14 cellular contexts compared by ENCODE assay signal in genomic region chr16:86337138-86337537, GRCh38.
DNase-seq lines count a peak whose midpoint lies in the region; ATAC-seq and TF ChIP-seq lines count a peak whose summit lies in the region.
"Had no signal": no experiment of that assay in that cellular context is flagged by ENCODE, and none has a peak within 500 bp of the region (broad histone marks: within the 10 kb centered on the region; RNA-seq: fewer than 3 reads in every experiment).

No MANE protein-coding gene starts in this region.

- H2BK120ac ChIP-seq in H9 (ENCODE audit: low read depth, low read length, poor library complexity, severe bottlenecking), result no peak overlapping the region
- no peak overlapping the region for H2BK120ac ChIP-seq in mesenchymal stem cell (ENCODE audit: low read depth, low read length)

- no CpG with 5 or more reads among the region's 18 CpGs for WGBS in H9 (ENCODE audit: extremely low coverage, insufficient read length, low lambda C conversion rate)
- WGBS in mesenchymal stem cell, result 87% methylated on average over 17 of the region's 18 CpGs
- WGBS in right cardiac atrium, result 85% methylated on average over 18 of the region's 18 CpGs

- H2BK12ac ChIP-seq in H9 (ENCODE audit: insufficient read length, low read depth, low read length), result no peak overlapping the region
- peak overlapping the region; percentile 33 to 61 for H2BK12ac ChIP-seq in mesenchymal stem cell (ENCODE audit: low read length in 2 of 2)

- H3K36me3 ChIP-seq in mesenchymal stem cell (ENCODE audit: control insufficient read depth in 1 of 2, insufficient read depth in 2 of 2, low read depth in 1 of 2, low read length in 2 of 2), result no peaks in the 10 kb centered on the region

- no peaks in the 10 kb centered on the region for H3K79me2 ChIP-seq in H9 (ENCODE audit: insufficient read depth, low read length)

- H2AFZ ChIP-seq in H9 (ENCODE audit: low read length) (no peak overlapping the region), mesenchymal stem cell (ENCODE audit: low read depth, low read length) (no peak overlapping the region)

- H2AK5ac ChIP-seq in H9 (ENCODE audit: insufficient read length, low read length) (no peak overlapping the region), mesenchymal stem cell (ENCODE audit: low read length, severe bottlenecking) (no peak overlapping the region)

- H3K9me3 ChIP-seq in H9 (ENCODE audit: control insufficient read depth, low read depth, low read length), result no peaks in the 10 kb centered on the region
- no peaks in the 10 kb centered on the region for H3K9me3 ChIP-seq in mesenchymal stem cell (ENCODE audit: control insufficient read depth, low read length)
- no peaks in the 10 kb centered on the region for H3K9me3 ChIP-seq in right cardiac atrium (ENCODE audit: control insufficient read depth, low read length)

- no peak overlapping the region for H2BK20ac ChIP-seq in H9 (ENCODE audit: low read depth, low read length, poor library complexity, severe bottlenecking)

- H3K18ac ChIP-seq in H9 (ENCODE audit: insufficient read length, low read depth, low read length) (no peak overlapping the region), mesenchymal stem cell (ENCODE audit: low read depth in 1 of 2, low read length in 2 of 2) (no peak overlapping the region)

- H3K4me1 Mint-ChIP-seq in H9, result peaks cover 29 to 45% of the 10 kb centered on the region in 2 experiments
- H3K4me1 Mint-ChIP-seq in endothelial cell (ENCODE audit: unreplicated experiment), result peaks cover 4% of the 10 kb centered on the region
- H3K4me1 Mint-ChIP-seq: B cell had no signal

- H3K4me3 ChIP-seq in mesenchymal stem cell (ENCODE audit: insufficient read depth in 1 of 2, low read depth in 1 of 2, low read length in 2 of 2) (no peak overlapping the region), right cardiac atrium (ENCODE audit: low read length) (no peak overlapping the region)

- no peak overlapping the region for H2BK5ac ChIP-seq in H9 (ENCODE audit: insufficient read length, low read length)
- no peak overlapping the region for H2BK5ac ChIP-seq in mesenchymal stem cell (ENCODE audit: low read depth, low read length, poor library complexity, severe bottlenecking)

- H3K36me3 Mint-ChIP-seq in H9 (ENCODE audit: insufficient read depth in 1 of 3, low read depth in 3 of 3) (no peaks in the 10 kb centered on the region), endothelial cell (ENCODE audit: low read depth, unreplicated experiment) (no peaks in the 10 kb centered on the region)
- H3K36me3 Mint-ChIP-seq: IgD-negative memory B cell had no signal

- H3K4ac ChIP-seq in H9 (ENCODE audit: low read depth, low read length), result no peak overlapping the region
- H3K4ac ChIP-seq in mesenchymal stem cell (ENCODE audit: low read depth in 1 of 2, low read length in 2 of 2), result no peak overlapping the region

- H3K27me3 Mint-ChIP-seq in H9 (ENCODE audit: low read depth) (peaks cover 57% of the 10 kb centered on the region), endothelial cell (ENCODE audit: unreplicated experiment) (peaks cover 8% of the 10 kb centered on the region)

- H3K23me2 ChIP-seq in H9 (ENCODE audit: insufficient read length, low read depth, low read length, poor library complexity, severe bottlenecking), result no peaks in the 10 kb centered on the region

- H3K27ac ChIP-seq in H9 (ENCODE audit: insufficient read length, low read depth, low read length), result no peak overlapping the region
- no peak overlapping the region for H3K27ac ChIP-seq in mesenchymal stem cell (ENCODE audit: low read length, poor library complexity, severe bottlenecking)
- H3K27ac ChIP-seq in right cardiac atrium (ENCODE audit: low read length), result no peak overlapping the region

- no peak overlapping the region for H3K23ac ChIP-seq in H9 (ENCODE audit: insufficient read length, low read depth, low read length)
- H3K23ac ChIP-seq in mesenchymal stem cell (ENCODE audit: low read length in 2 of 2), result no peak overlapping the region

- TF ChIP-seq CTCF in H9 (conservative IDR thresholded peaks at IDR 0.05) (no peak), endothelial cell (IDR thresholded peaks at IDR 0.05; ENCODE audit: unreplicated experiment) (no peak)

- no peak overlapping the region for H4K5ac ChIP-seq in H9 (ENCODE audit: insufficient read length, low read depth, low read length)

- ATAC-seq in HG03432 (IDR thresholded peaks at IDR 0.05; ENCODE audit: unreplicated experiment) (no peak), HG02885 (IDR thresholded peaks at IDR 0.05; ENCODE audit: poor library complexity, unreplicated experiment) (no peak), right cardiac atrium (no peak)

- H4K8ac ChIP-seq in H9 (replicated peaks; ENCODE audit: insufficient read length, low read depth, low read length), result no peak overlapping the region
- no peak overlapping the region for H4K8ac ChIP-seq in mesenchymal stem cell (ENCODE audit: low read length)

- no peak overlapping the region for H3T11ph ChIP-seq in H9 (ENCODE audit: low read length)

- H3K27me3 ChIP-seq in H9 (ENCODE audit: insufficient read depth, low read length) (no peaks in the 10 kb centered on the region; the same call in 1 of the 2 replicates), mesenchymal stem cell (ENCODE audit: control insufficient read depth in 1 of 2, insufficient read depth in 1 of 2, low read length in 2 of 2) (peaks cover 9 to 54% of the 10 kb centered on the region in 2 experiments), right cardiac atrium (ENCODE audit: control insufficient read depth, insufficient read depth) (no peaks in the 10 kb centered on the region)

- H3K14ac ChIP-seq in H9 (ENCODE audit: insufficient read depth, low read length) (no peak overlapping the region), mesenchymal stem cell (ENCODE audit: low read length in 2 of 2) (no peak overlapping the region)

- H4K20me1 ChIP-seq in H9 (ENCODE audit: control insufficient read depth, insufficient read depth, insufficient read length), result peaks cover 4% of the 10 kb centered on the region

- H3K27ac Mint-ChIP-seq in H9 (no peak overlapping the region), endothelial cell (ENCODE audit: unreplicated experiment) (no peak overlapping the region)
- H3K27ac Mint-ChIP-seq: B cell; CD4-positive, alpha-beta T cell; IgD-negative memory B cell had no signal

- H3K9ac ChIP-seq in H9 (ENCODE audit: extremely low read depth, insufficient read length, low read length), result no peak overlapping the region
- no peak overlapping the region for H3K9ac ChIP-seq in mesenchymal stem cell (ENCODE audit: low read length)

- H3K4me2 ChIP-seq in H9 (ENCODE audit: insufficient read depth, insufficient read length, low read length) (no peak overlapping the region), mesenchymal stem cell (ENCODE audit: low read length, poor library complexity, severe bottlenecking) (no peak overlapping the region)

- H3K79me1 ChIP-seq in H9 (ENCODE audit: insufficient read depth, low read depth, low read length, poor library complexity, severe bottlenecking) (no peaks in the 10 kb centered on the region), mesenchymal stem cell (replicated peaks; ENCODE audit: low read length, poor library complexity, severe bottlenecking) (no peaks in the 10 kb centered on the region)

- intact Hi-C loops in right cardiac atrium (cut with DNase I), result no loop called here

- H3K56ac ChIP-seq in H9 (ENCODE audit: insufficient read length, low read depth, low read length), result no peak overlapping the region

- no peaks in the 10 kb centered on the region; a peak in 1 of 5 replicates for H3K9me3 Mint-ChIP-seq in H9
- no peaks in the 10 kb centered on the region for H3K9me3 Mint-ChIP-seq in endothelial cell (ENCODE audit: unreplicated experiment)
- H3K9me3 Mint-ChIP-seq: CD4-positive, alpha-beta T cell had no signal

- H3K4me3 Mint-ChIP-seq in H9 (no peak overlapping the region), endothelial cell (ENCODE audit: unreplicated experiment) (no peak overlapping the region)
- H3K4me3 Mint-ChIP-seq: B cell; CD4-positive, alpha-beta T cell; IgD-negative memory B cell had no signal

- DNase-seq in H9 (peak; percentile 49), ecto neural progenitor cell (ENCODE audit: low spot score) (peak; percentile 39), mesenchymal stem cell (no peak), endothelial cell (ENCODE audit: low spot score) (no peak), right cardiac atrium (no peak)
- DNase-seq: C1 segment of cervical spinal cord; Calu3; CD4-positive, alpha-beta T cell; DMS 273 treated with DMSO at 0.1 percent for 48 hours; GOT3 had no signal

- H2BK15ac ChIP-seq in H9 (ENCODE audit: low read depth, low read length) (no peak overlapping the region), mesenchymal stem cell (ENCODE audit: low read depth, poor library complexity, severe bottlenecking) (peak overlapping the region; percentile 57)

- no peak overlapping the region for H4K91ac ChIP-seq in H9 (ENCODE audit: insufficient read length, low read depth, low read length)
- peak overlapping the region; percentile 70 for H4K91ac ChIP-seq in mesenchymal stem cell (ENCODE audit: low read length)

- H3K4me1 ChIP-seq in H9 (ENCODE audit: insufficient read depth, low read length) (peaks cover 4% of the 10 kb centered on the region; the same call in 1 of the 2 replicates), mesenchymal stem cell (ENCODE audit: control insufficient read depth, insufficient read depth, low read depth, low read length) (no peaks in the 10 kb centered on the region), right cardiac atrium (ENCODE audit: control insufficient read depth, insufficient read depth, low read length) (no peaks in the 10 kb centered on the region)

Comparison
In these comparisons a context has a peak if more than half of its experiments do, and no peak if none do; other contexts are left out.
1. DNase-seq: peak in H9 (single experiment) and ecto neural progenitor cell (single experiment); none in mesenchymal stem cell (single experiment), endothelial cell (single experiment) and right cardiac atrium (0 of 3).